2 cellular contexts compared by ENCODE assay signal in the genomic region with DNA sequence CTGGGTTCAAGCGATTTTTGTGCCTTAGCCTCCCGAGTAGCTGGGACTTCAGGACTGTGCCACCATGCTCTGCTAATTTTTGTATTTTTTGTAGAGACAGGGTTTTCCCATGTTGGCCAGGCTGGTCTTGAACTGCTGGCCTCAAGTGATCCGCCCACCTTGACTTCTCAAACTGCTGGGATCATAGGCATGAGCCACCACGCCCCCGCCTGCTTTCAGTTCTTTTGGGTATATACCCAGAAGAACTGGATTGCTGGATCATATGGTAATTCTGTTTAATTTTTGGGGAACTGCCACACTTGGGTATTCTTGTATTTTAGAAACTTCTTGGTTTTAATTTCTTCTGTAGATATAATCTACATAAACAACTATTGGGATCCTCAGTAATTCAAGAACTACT.
TF ChIP-seq lines count a peak whose summit lies in the region.

No MANE protein-coding gene starts in this region.

TF ChIP-seq in HEK293, 187 proteins besides CTCF, POLR2A, EP300 and RAD21:
- TF ChIP-seq ZNF785 (tag by site-specific recombination; IDR thresholded peaks at IDR 0.05) (no peak), ZFHX2 (tag by site-specific recombination; conservative IDR thresholded peaks at IDR 0.05) (0 out of 2 replicates have a peak, but pooled peaks have one; percentile 24), ZNF174 (tag by site-specific recombination; IDR thresholded peaks at IDR 0.05) (no peak), ZNF529 (tag by site-specific recombination; IDR thresholded peaks at IDR 0.05; ENCODE audit: insufficient replicate concordance) (no peak), ZBTB48 (tag by site-specific recombination; IDR thresholded peaks at IDR 0.05) (no peak), ZNF664 (tag by site-specific recombination; IDR thresholded peaks at IDR 0.05) (no peak)
- TF ChIP-seq, protein P1, sequence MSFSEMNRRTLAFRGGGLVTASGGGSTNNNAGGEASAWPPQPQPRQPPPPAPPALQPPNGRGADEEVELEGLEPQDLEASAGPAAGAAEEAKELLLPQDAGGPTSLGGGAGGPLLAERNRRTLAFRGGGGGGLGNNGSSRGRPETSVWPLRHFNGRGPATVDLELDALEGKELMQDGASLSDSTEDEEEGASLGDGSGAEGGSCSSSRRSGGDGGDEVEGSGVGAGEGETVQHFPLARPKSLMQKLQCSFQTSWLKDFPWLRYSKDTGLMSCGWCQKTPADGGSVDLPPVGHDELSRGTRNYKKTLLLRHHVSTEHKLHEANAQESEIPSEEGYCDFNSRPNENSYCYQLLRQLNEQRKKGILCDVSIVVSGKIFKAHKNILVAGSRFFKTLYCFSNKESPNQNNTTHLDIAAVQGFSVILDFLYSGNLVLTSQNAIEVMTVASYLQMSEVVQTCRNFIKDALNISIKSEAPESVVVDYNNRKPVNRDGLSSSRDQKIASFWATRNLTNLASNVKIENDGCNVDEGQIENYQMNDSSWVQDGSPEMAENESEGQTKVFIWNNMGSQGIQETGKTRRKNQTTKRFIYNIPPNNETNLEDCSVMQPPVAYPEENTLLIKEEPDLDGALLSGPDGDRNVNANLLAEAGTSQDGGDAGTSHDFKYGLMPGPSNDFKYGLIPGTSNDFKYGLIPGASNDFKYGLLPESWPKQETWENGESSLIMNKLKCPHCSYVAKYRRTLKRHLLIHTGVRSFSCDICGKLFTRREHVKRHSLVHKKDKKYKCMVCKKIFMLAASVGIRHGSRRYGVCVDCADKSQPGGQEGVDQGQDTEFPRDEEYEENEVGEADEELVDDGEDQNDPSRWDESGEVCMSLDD (tag by site-specific recombination; IDR thresholded peaks at IDR 0.05), result no peak

TF ChIP-seq in HepG2, 621 proteins besides CTCF, POLR2A, EP300 and RAD21:
- TF ChIP-seq SIN3B (IDR thresholded peaks at IDR 0.05; ENCODE audit: low read length) (no peak), ZNF510 (CRISPR knock-in tag; IDR thresholded peaks at IDR 0.05; ENCODE audit: low read depth) (no peak), SNAPC2 (CRISPR knock-in tag; IDR thresholded peaks at IDR 0.05) (0 out of 2 replicates have a peak, but pooled peaks have one; percentile 11), GFI1 (CRISPR knock-in tag; IDR thresholded peaks at IDR 0.05; ENCODE audit: borderline replicate concordance) (no peak), GLI4 (CRISPR knock-in tag; IDR thresholded peaks at IDR 0.05; ENCODE audit: borderline replicate concordance) (no peak), ZNF496 (CRISPR knock-in tag; IDR thresholded peaks at IDR 0.05; ENCODE audit: insufficient replicate concordance) (no peak), ZNF501 (CRISPR knock-in tag; IDR thresholded peaks at IDR 0.05) (peak; percentile 46; the same call in 1 of the 2 replicates), TP53 (CRISPR knock-in tag; conservative IDR thresholded peaks at IDR 0.05) (no peak), KLF11 (CRISPR knock-in tag; IDR thresholded peaks at IDR 0.05) (no peak)
